ENCODE assay signal across 10 cellular contexts in genomic region chr11:123406441-123407123, GRCh38. TPM values are rescaled to one million over a fixed set of nuclear protein-coding genes. Genes with fewer than 3 reads are reported as not detected.
DNase-seq lines count a peak whose midpoint lies in the region; ATAC-seq, FAIRE-seq and TF ChIP-seq lines count a peak whose summit lies in the region.
"Had no signal": no experiment of that assay in that cellular context is flagged by ENCODE, and none has a peak within 500 bp of the region (broad histone marks: within the 10 kb centered on the region; RNA-seq: fewer than 3 reads in every experiment).

No MANE protein-coding gene starts in this region.

- H3K27me3 ChIP-seq in GM12878 (replicated peaks in 1 of 2; ENCODE audit: control insufficient read depth in 2 of 2, insufficient read depth in 2 of 2, low read length in 1 of 2): no peaks in the 10 kb centered on the region
- H3K27me3 ChIP-seq in BE2C: no peaks in the 10 kb centered on the region

- 0 out of 4 replicates have a peak, but pooled peaks of 1 of the 2 experiments have one; percentile 22 for TF ChIP-seq EP300 in GM12878 (IDR thresholded peaks at IDR 0.05; ENCODE audit: borderline replicate concordance in 1 of 2, control insufficient read depth in 1 of 2, low read depth in 2 of 2, low read length in 2 of 2)

- SMC1A ChIA-PET in GM12878 (lab: Charles Lee; ENCODE audit: uncharacterized antibody, unreplicated experiment): interaction anchor here (0.6 to 8.1 kb wide), 37 partner anchors 10 to 413 kb away, joined by 3 to 244 read pairs (median 6); partner anchors contain the start of gene GRAMD1B

- no peaks in the 10 kb centered on the region for H3K36me3 ChIP-seq in GM12878 (ENCODE audit: control insufficient read depth in 2 of 2, insufficient read depth in 2 of 2, low read length in 1 of 2)
- H3K36me3 ChIP-seq in BE2C: no peaks in the 10 kb centered on the region

- no peaks in the 10 kb centered on the region for H3K9me3 Mint-ChIP-seq in activated naive CD4-positive, alpha-beta T cell treated with anti-CD3 and anti-CD28 coated beads for 36 hours
- H3K9me3 Mint-ChIP-seq: stimulated activated naive B cell treated with anti-CD40 and anti-IgM and Interleukin-4, amounts not matched to agents 10 μg/mL and 1 μg/mL and 100 μg/mL, for 72 hours had no signal

- WGBS in GM12878 (ENCODE audit: insufficient coverage, insufficient replicate concordance, low lambda C conversion rate, missing lambda C conversion rate): 48% methylated on average over 4 of the region's 4 CpGs

- CTCF ChIA-PET in activated naive CD4-positive, alpha-beta T cell treated with anti-CD3 and anti-CD28 coated beads for 36 hours (lab: Charles Lee): interaction anchor here (0.6 to 7.4 kb wide), 41 partner anchors 9 to 301 kb away, joined by 3 to 129 read pairs (median 4); partner anchors contain the start of gene GRAMD1B
- CTCF ChIA-PET in GM12878 (lab: Yijun Ruan, JAX): interaction anchor here (0.7 to 13.8 kb wide), 46 partner anchors 10 to 558 kb away, joined by 3 to 349 read pairs (median 8); partner anchors contain the start of gene GRAMD1B

- RAD21 ChIA-PET in GM12878 (lab: Charles Lee; ENCODE audit: unreplicated experiment): interaction anchor here (0.6 to 6.7 kb wide), 39 partner anchors 9 to 301 kb away, joined by 3 to 212 read pairs (median 7); no protein-coding TSS in a partner anchor

- BruUV-seq in GM12878 (replicated peaks; lab: Mats Ljungman, UMichigan): no TSS peak

- no peak for TF ChIP-seq RAD21 in GM12878 (IDR thresholded peaks at IDR 0.05; ENCODE audit: insufficient read depth, low read depth, low read length)

- in situ Hi-C loops in GM12878 (cut with MboI): loop anchor here (5.0 kb wide), 2 partner anchors 71 to 104 kb away; no protein-coding TSS in a partner anchor

- H3K4me1 Mint-ChIP-seq in activated naive CD4-positive, alpha-beta T cell treated with anti-CD3 and anti-CD28 coated beads for 36 hours (ENCODE audit: low read depth): peaks cover 36% of the 10 kb centered on the region

- H3K9me3 ChIP-seq in GM12878 (replicated peaks; ENCODE audit: control insufficient read depth, insufficient read depth, low read length) (no peaks in the 10 kb centered on the region), BE2C (no peaks in the 10 kb centered on the region)

- ATAC-seq in GM21526 (IDR thresholded peaks at IDR 0.05; ENCODE audit: low FRiP score, unreplicated experiment) (peak; percentile 45), HG03280 (IDR thresholded peaks at IDR 0.05; ENCODE audit: unreplicated experiment) (peak; percentile 55), GM12878 (peak; percentile 68), HG03025 (IDR thresholded peaks at IDR 0.05; ENCODE audit: low FRiP score, unreplicated experiment) (no peak)

- peak overlapping the region; percentile 75 for H3K27ac ChIP-seq in GM12878 (ENCODE audit: control insufficient read depth, insufficient read depth)
- H3K27ac ChIP-seq: HL-60 had no signal

- H3K4me3 ChIP-seq in GM12878: peak overlapping the region; percentile 58; the same call in 1 of the 2 replicates
- H3K4me3 ChIP-seq in BE2C (ENCODE audit: low read depth, low read length): no peak overlapping the region

- H3K27me3 Mint-ChIP-seq in activated naive CD4-positive, alpha-beta T cell treated with anti-CD3 and anti-CD28 coated beads for 36 hours (ENCODE audit: low read depth): peaks cover 18% of the 10 kb centered on the region

- H3K9ac ChIP-seq in GM12878 (ENCODE audit: control insufficient read depth, insufficient read depth, low read length): peak overlapping the region; percentile 59

- H3K4me1 ChIP-seq in GM12878 (ENCODE audit: control insufficient read depth, insufficient read depth, low read length): peaks cover 57% of the 10 kb centered on the region
- peaks cover 28% of the 10 kb centered on the region for H3K4me1 ChIP-seq in BE2C

- TF ChIP-seq CTCF in GM12878 (IDR thresholded peaks at IDR 0.05 in 2 of 3, conservative IDR thresholded peaks at IDR 0.05 in 1 of 3; ENCODE audit: control insufficient read depth in 2 of 3, extremely low read depth in 1 of 3, insufficient read depth in 1 of 3, low read depth in 3 of 3, low read length in 3 of 3) (no peak), BE2C (IDR thresholded peaks at IDR 0.05; ENCODE audit: low read depth, low read length) (no peak)

- intact Hi-C loops in activated naive CD4-positive, alpha-beta T cell treated with anti-CD3 and anti-CD28 coated beads for 36 hours (cut with micrococcal nuclease): loop anchor here (1.0 kb wide), 8 partner anchors 24 to 171 kb away; no protein-coding TSS in a partner anchor
- intact Hi-C loops in GM12878 (cut with micrococcal nuclease; ENCODE audit: unreplicated experiment): loop anchor here (1.0 to 10.0 kb wide), 6 partner anchors 24 to 342 kb away; partner anchors contain the start of genes GRAMD1B and HSPA8

- FAIRE-seq in GM12878 (lab: Jason Lieb, UNC): no peak

- H3K4me3 Mint-ChIP-seq in activated naive CD4-positive, alpha-beta T cell treated with anti-CD3 and anti-CD28 coated beads for 36 hours: peak overlapping the region; percentile 61
- H3K4me3 Mint-ChIP-seq: stimulated activated naive B cell treated with anti-CD40 and anti-IgM and Interleukin-4, amounts not matched to agents 10 μg/mL and 1 μg/mL and 100 μg/mL, for 72 hours had no signal

- H3K36me3 Mint-ChIP-seq in activated naive CD4-positive, alpha-beta T cell treated with anti-CD3 and anti-CD28 coated beads for 36 hours (ENCODE audit: low read depth): peaks cover 1% of the 10 kb centered on the region
- H3K36me3 Mint-ChIP-seq: stimulated activated naive B cell treated with anti-CD40 and anti-IgM and Interleukin-4, amounts not matched to agents 10 μg/mL and 1 μg/mL and 100 μg/mL, for 72 hours had no signal

- H4K20me1 ChIP-seq in GM12878 (ENCODE audit: control insufficient read depth, insufficient read depth): no peaks in the 10 kb centered on the region

- peak overlapping the region; percentile 11; the same call in 1 of the 2 replicates for H2AFZ ChIP-seq in GM12878 (ENCODE audit: control insufficient read depth, low read depth, low read length)

- DNase-seq in activated naive CD4-positive, alpha-beta T cell treated with anti-CD3 and anti-CD28 coated beads for 36 hours: peak; percentile 27
- no peak for DNase-seq in activated naive CD4-positive, alpha-beta T cell treated with anti-CD3 and anti-CD28 coated beads, Interleukin-2, amount 50 U/mL, for 16 hours
- no peak for DNase-seq in GM12878 (ENCODE audit: low read depth, low spot score)
- DNase-seq in DMS53 treated with DMSO at 0.1 percent for 48 hours (lab: John Stamatoyannopoulos, UW; ENCODE audit: unreplicated experiment): no peak
- DNase-seq in BE2C: no peak

- TF ChIP-seq POLR2A in GM12878 (IDR thresholded peaks at IDR 0.05; ENCODE audit: low read depth, low read length): no peak

- peak overlapping the region; percentile 68 for H3K4me2 ChIP-seq in GM12878 (ENCODE audit: control insufficient read depth, insufficient read depth)

- peaks cover 7% of the 10 kb centered on the region for H3K79me2 ChIP-seq in GM12878 (ENCODE audit: control insufficient read depth, insufficient read depth, low read length)

- H3K27ac Mint-ChIP-seq in activated naive CD4-positive, alpha-beta T cell treated with anti-CD3 and anti-CD28 coated beads for 36 hours: peak overlapping the region; percentile 37
- H3K27ac Mint-ChIP-seq: stimulated activated naive B cell treated with anti-CD40 and anti-IgM and Interleukin-4, amounts not matched to agents 10 μg/mL and 1 μg/mL and 100 μg/mL, for 72 hours had no signal

- POLR2A ChIA-PET in GM12878 (lab: Charles Lee): interaction anchor here (0.6 to 3.8 kb wide), 12 partner anchors 11 to 344 kb away, joined by 3 to 24 read pairs (median 4); partner anchors contain the start of gene HSPA8

TF ChIP-seq in GM12878, 131 proteins besides CTCF, POLR2A, EP300 and RAD21 (continues in another document):
- TF ChIP-seq ZNF384 (IDR thresholded peaks at IDR 0.05; ENCODE audit: borderline replicate concordance, low read depth, low read length) (no peak), MLLT1 (IDR thresholded peaks at IDR 0.05) (no peak; the same call in 1 of the 2 replicates), NFXL1 (IDR thresholded peaks at IDR 0.05; ENCODE audit: borderline replicate concordance) (no peak), RCOR1 (conservative IDR thresholded peaks at IDR 0.05; ENCODE audit: low read depth, low read length) (no peak), ZNF217 (IDR thresholded peaks at IDR 0.05) (peak; percentile 71; the same call in 1 of the 2 replicates), PAX8 (IDR thresholded peaks at IDR 0.05) (no peak)

RNA-seq across cellular contexts. Expression of gene GRAMD1B, which starts 23.5 kb away (rescaled TPM):
- total RNA-seq in activated naive CD4-positive, alpha-beta T cell treated with anti-CD3 and anti-CD28 coated beads for 36 hours: 10 to 100 TPM; 43.7 to 47.2 TPM
- 194 and 207 TPM in 2 replicates for total RNA-seq in GM12878 (2013; cell fraction: nucleolus; rRNA removed)
- total RNA-seq in GM12878 (2014; rRNA removed) (26.4 and 29.9 TPM in 2 replicates), GM12878 (2014; rRNA removed; fragmentation: Illumina TruSeq; extraction: Trizol) (24.4 and 27.5 TPM in 2 replicates), GM12878 (2021) (49.1 and 52.1 TPM in 2 replicates)
- polyA plus RNA-seq in GM12878 (2011; ENCODE audit: low read depth): 6.3 TPM
- polyA plus RNA-seq in GM12878 (2011; rRNA removed) (25.3 and 32.3 TPM in 2 replicates), GM12878 (2014; fragmentation: Illumina TruSeq; extraction: Trizol) (25.7 and 28.2 TPM in 2 replicates), GM12878 (2014; fragmentation: Nextera tagmentation; extraction: Ambion mirVana) (1 to 10 TPM; 1.9 to 3.5 TPM), GM12878 (2014; rRNA removed) (35.7 and 37.5 TPM in 2 replicates), GM12878 (2016; fragmentation: Nextera tagmentation; extraction: Ambion mirVana) (10 to 100 TPM; 12.6 to 13.3 TPM)
- polyA plus RNA-seq in GM12878 (2011; cell fraction: cytosol; rRNA removed): 30.8 and 36.7 TPM in 2 replicates
- 84.2 and 87.2 TPM in 2 replicates for polyA plus RNA-seq in GM12878 (2011; cell fraction: nucleus; rRNA removed)
- polyA plus RNA-seq in GM12878 (2012): 11.4 and 11.5 TPM in 2 replicates
- 46.2 and 52.8 TPM in 2 replicates for polyA minus RNA-seq in GM12878 (2011; rRNA and poly(A)+ RNA removed)
- 19.5 and 22.4 TPM in 2 replicates for polyA minus RNA-seq in GM12878 (2011; cell fraction: cytosol; rRNA and poly(A)+ RNA removed)
- 33.9 and 57.1 TPM in 2 replicates for polyA minus RNA-seq in GM12878 (2011; cell fraction: nucleus; rRNA and poly(A)+ RNA removed)
- polyA plus RNA-seq in BE2C (2012; ENCODE audit: insufficient read depth, insufficient read length, low read depth): 19.7 TPM
